Comparison of ENCODE assay signal across 13 cellular contexts in genomic region chr2:128727404-128727803, GRCh38.
A peak's percentile ranks its signal among the peaks of the same experiment; 100 is the strongest.
DNase-seq lines count a peak whose midpoint lies in the region; ATAC-seq and TF ChIP-seq lines count a peak whose summit lies in the region.
"Had no signal": no experiment of that assay in that cellular context is flagged by ENCODE, and none has a peak within 500 bp of the region (broad histone marks: within the 10 kb centered on the region; RNA-seq: fewer than 3 reads in every experiment).

No MANE protein-coding gene starts in this region.

- peak overlapping the region; percentile 19 to 73 for H3K27ac ChIP-seq in breast epithelium
- H3K27ac ChIP-seq in body of pancreas: no peak overlapping the region
- H3K27ac ChIP-seq: PC-9 had no signal

- no peaks in the 10 kb centered on the region for H3K36me3 ChIP-seq in breast epithelium
- no peaks in the 10 kb centered on the region for H3K36me3 ChIP-seq in body of pancreas (replicated peaks in 1 of 2; ENCODE audit: insufficient read depth in 1 of 2, low read depth in 2 of 2)

- H3K9me3 ChIP-seq in breast epithelium: no peaks in the 10 kb centered on the region
- H3K9me3 ChIP-seq in body of pancreas: no peaks in the 10 kb centered on the region

- intact Hi-C loops in breast epithelium (cut with DNase I; ENCODE audit: low total_unique reads) (no loop called here), body of pancreas (cut with DNase I) (loop anchor here (10.0 kb wide), 1 partner anchor 517 kb away; no protein-coding TSS in a partner anchor)

- TF ChIP-seq CTCF in breast epithelium (IDR thresholded peaks at IDR 0.05) (no peak), body of pancreas (IDR thresholded peaks at IDR 0.05) (no peak)

- peaks cover 0 to 2% (median under 1%) of the 10 kb centered on the region in 4 donors for H3K4me1 Mint-ChIP-seq in naive thymus-derived CD8-positive, alpha-beta T cell

- TF ChIP-seq POLR2A in breast epithelium (IDR thresholded peaks at IDR 0.05): no peak
- no peak for TF ChIP-seq POLR2A in body of pancreas (IDR thresholded peaks at IDR 0.05)

- no peak overlapping the region for H3K4me3 Mint-ChIP-seq in naive thymus-derived CD8-positive, alpha-beta T cell
- H3K4me3 Mint-ChIP-seq: activated T-cell treated with anti-CD3 and anti-CD28 coated beads, Interleukin-2, amount 50 U/mL, for 24 hours had no signal

- 80 to 91% methylated on average over 2 of the region's 2 CpGs for WGBS in body of pancreas, 2 donors

- H3K27ac Mint-ChIP-seq in naive thymus-derived CD8-positive, alpha-beta T cell: no peak overlapping the region
- H3K27ac Mint-ChIP-seq: activated T-cell treated with anti-CD3 and anti-CD28 coated beads, Interleukin-2, amount 50 U/mL, for 24 hours had no signal

- peaks cover 2 to 19% (median 9%) of the 10 kb centered on the region in 9 donors for H3K9me3 Mint-ChIP-seq in naive thymus-derived CD8-positive, alpha-beta T cell
- H3K9me3 Mint-ChIP-seq: activated T-cell treated with anti-CD3 and anti-CD28 coated beads, Interleukin-2, amount 50 U/mL, for 24 hours had no signal

- H3K27me3 Mint-ChIP-seq in naive thymus-derived CD8-positive, alpha-beta T cell: peaks cover 0 to 13% (median 4%) of the 10 kb centered on the region in 5 donors

- DNase-seq in breast epithelium (ENCODE audit: low spot score in 2 of 2) (no peak), body of pancreas (no peak), NCI-H2171 (lab: John Stamatoyannopoulos, UW) (no peak)
- no peak for DNase-seq in stimulated activated CD4-positive, alpha-beta T cell treated with anti-CD3 and anti-CD28 coated beads, Interleukin-4, amount 100 ng/mL, for 4 hours
- DNase-seq in naive thymus-derived CD8-positive, alpha-beta T cell: no peak
- DNase-seq: activated T-cell treated with anti-CD3 and anti-CD28 coated beads, Interleukin-2, amount 50 U/mL, for 24 hours; kidney; NCI-H2029; nucleus accumbens had no signal

- H3K4me1 ChIP-seq in breast epithelium: no peaks in the 10 kb centered on the region
- H3K4me1 ChIP-seq in body of pancreas: no peaks in the 10 kb centered on the region

- H3K27me3 ChIP-seq in breast epithelium (no peaks in the 10 kb centered on the region), body of pancreas (no peaks in the 10 kb centered on the region)

- ATAC-seq in GM19025 (IDR thresholded peaks at IDR 0.05; ENCODE audit: low read depth, unreplicated experiment) (peak; percentile 74), GM21737 (IDR thresholded peaks at IDR 0.05; ENCODE audit: unreplicated experiment) (peak; percentile 53), HG03280 (IDR thresholded peaks at IDR 0.05; ENCODE audit: unreplicated experiment) (peak; percentile 62), body of pancreas (no peak)
- no peak for ATAC-seq in naive thymus-derived CD8-positive, alpha-beta T cell

- H3K4me3 ChIP-seq in breast epithelium (no peak overlapping the region), body of pancreas (no peak overlapping the region)
- H3K4me3 ChIP-seq: PC-9 had no signal

- POLR2A ChIA-PET in naive thymus-derived CD8-positive, alpha-beta T cell (lab: Charles Lee): no interaction called here

- peaks cover 0 to 14% (median 0%) of the 10 kb centered on the region in 3 donors for H3K36me3 Mint-ChIP-seq in naive thymus-derived CD8-positive, alpha-beta T cell

Comparison
In these comparisons a context has a peak if more than half of its experiments do, and no peak if none do; other contexts are left out.
1. ATAC-seq: peak in GM19025 (single experiment), GM21737 (single experiment) and HG03280 (single experiment); none in body of pancreas (single experiment) and naive thymus-derived CD8-positive, alpha-beta T cell (0 of 2).
2. H3K27ac ChIP-seq: peak in breast epithelium (2 of 2); none in body of pancreas (0 of 4).